1 cellular context compared by ENCODE assay signal in genomic region chr7:37495574-37496184, GRCh38.
TF ChIP-seq lines count a peak whose summit lies in the region.

No MANE protein-coding gene starts in this region.

TF ChIP-seq in WTC11, 78 proteins besides CTCF, POLR2A, EP300 and RAD21 (continued from another document):
- TF ChIP-seq ZNF532 (CRISPR knock-in tag; IDR thresholded peaks at IDR 0.05; ENCODE audit: borderline replicate concordance): no peak
- no peak for TF ChIP-seq NR3C1 (CRISPR knock-in tag; conservative IDR thresholded peaks at IDR 0.05; ENCODE audit: low read depth)
- TF ChIP-seq USF1 (CRISPR knock-in tag; IDR thresholded peaks at IDR 0.05): no peak
- no peak for TF ChIP-seq GTF2I (CRISPR knock-in tag; conservative IDR thresholded peaks at IDR 0.05)
- TF ChIP-seq E2F4 (CRISPR knock-in tag; IDR thresholded peaks at IDR 0.05; ENCODE audit: borderline replicate concordance, low read depth): no peak
TF ChIP-seq in WTC11: peak in this region for 0.
